In genomic region chr2:229780856-229781773, GRCh38 we compare ENCODE assay signal across 8 cellular contexts.
DNase-seq lines count a peak whose midpoint lies in the region; ATAC-seq and TF ChIP-seq lines count a peak whose summit lies in the region.

No MANE protein-coding gene starts in this region.

- no peak overlapping the region for H3K27ac ChIP-seq in VCaP

- TF ChIP-seq CTCF in VCaP (conservative IDR thresholded peaks at IDR 0.05) = peak; percentile 91
- TF ChIP-seq CTCF in osteocyte (IDR thresholded peaks at IDR 0.05) = peak; percentile 84

- H3K36me3 Mint-ChIP-seq in osteocyte (ENCODE audit: unreplicated experiment) = peaks cover 51% of the 10 kb centered on the region

- DNase-seq in Caki2 (ENCODE audit: low read depth) (peak; percentile 19), NCI-H1092 treated with DMSO at 0.1 percent for 48 hours (lab: John Stamatoyannopoulos, UW) (peak; percentile 25), germinal center (ENCODE audit: low spot score) (peak; percentile 53), osteocyte (ENCODE audit: extremely low spot score, unreplicated experiment) (no peak), cortex of kidney (lab: John Stamatoyannopoulos, UW) (no peak)
- DNase-seq in activated CD4-positive, alpha-beta T cell treated with anti-CD3 and anti-CD28 coated beads for 1 hour = no peak

- no peak overlapping the region for H3K4me3 Mint-ChIP-seq in osteocyte (ENCODE audit: unreplicated experiment)

- H3K4me1 Mint-ChIP-seq in osteocyte (ENCODE audit: unreplicated experiment) = peaks cover 27% of the 10 kb centered on the region

- no peaks in the 10 kb centered on the region for H3K9me3 Mint-ChIP-seq in osteocyte (ENCODE audit: unreplicated experiment)

- in situ Hi-C loops in Caki2 (cut with HindIII; ENCODE audit: low pct_unique_long_range_greater_than_20kb, low sequenced_read_pairs) = no loop called here

- ATAC-seq in GM19397 (IDR thresholded peaks at IDR 0.05; ENCODE audit: unreplicated experiment) = peak; percentile 59

- no peaks in the 10 kb centered on the region for H3K27me3 Mint-ChIP-seq in osteocyte (ENCODE audit: unreplicated experiment)

- H3K27ac Mint-ChIP-seq in osteocyte (ENCODE audit: unreplicated experiment) = peak overlapping the region; percentile 9

Comparison
In these comparisons a context has a peak if more than half of its experiments do, and no peak if none do; other contexts are left out.
1. DNase-seq: peak in Caki2 (single experiment), NCI-H1092 treated with DMSO at 0.1 percent for 48 hours (single experiment) and germinal center (single experiment); none in osteocyte (single experiment), cortex of kidney (single experiment) and activated CD4-positive, alpha-beta T cell treated with anti-CD3 and anti-CD28 coated beads for 1 hour (single experiment).